ENCODE assay signal across 8 cellular contexts in the genomic region with DNA sequence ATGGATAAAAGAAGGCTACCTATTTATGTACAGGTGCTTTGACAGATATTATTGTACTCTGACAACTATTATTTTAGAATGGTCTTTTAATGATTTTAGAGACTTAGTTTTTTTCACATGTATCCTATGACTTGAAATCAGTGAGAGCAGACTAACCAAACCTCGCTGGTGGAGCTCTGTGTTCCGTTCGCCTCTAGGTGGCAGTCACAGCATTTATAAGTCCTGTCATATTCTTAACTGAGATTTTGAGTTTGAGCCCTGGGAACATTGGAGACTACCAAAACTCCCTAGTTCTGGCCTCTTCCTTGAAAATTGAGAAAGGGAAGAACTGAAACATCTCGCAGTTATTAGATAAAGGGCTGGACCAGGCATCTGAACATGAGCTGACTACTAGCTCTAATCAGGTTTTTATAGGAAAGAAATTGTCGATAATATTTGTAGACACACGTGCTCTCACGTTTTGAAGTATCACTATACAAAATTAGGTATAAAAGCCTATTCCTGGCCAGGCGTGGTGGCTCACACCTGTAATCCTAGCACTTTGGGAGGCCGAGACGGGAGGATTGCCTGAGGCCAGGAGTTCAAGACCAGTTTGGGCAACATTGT. TPM values are rescaled to one million over a fixed set of nuclear protein-coding genes. Genes with fewer than 3 reads are reported as not detected.
A peak's percentile ranks its signal among the peaks of the same experiment; 100 is the strongest.
DNase-seq lines count a peak whose midpoint lies in the region; ATAC-seq and TF ChIP-seq lines count a peak whose summit lies in the region.

No MANE protein-coding gene starts in this region.

- peaks cover 34% of the 10 kb centered on the region for H3K36me3 ChIP-seq in Loucy (ENCODE audit: insufficient read depth, low read length)

- H4K20me1 ChIP-seq in Loucy (ENCODE audit: insufficient read depth, low read length, poor library complexity, severe bottlenecking) = no peaks in the 10 kb centered on the region

- H3K4me1 Mint-ChIP-seq in osteocyte (ENCODE audit: unreplicated experiment) = peaks cover 22% of the 10 kb centered on the region
- H3K4me1 Mint-ChIP-seq in type B pancreatic cell (ENCODE audit: unreplicated experiment) = peaks cover 4% of the 10 kb centered on the region

- no peaks in the 10 kb centered on the region for H3K9me3 Mint-ChIP-seq in osteocyte (ENCODE audit: unreplicated experiment)
- no peaks in the 10 kb centered on the region for H3K9me3 Mint-ChIP-seq in type B pancreatic cell

- no peak overlapping the region for H3K9ac ChIP-seq in Loucy (ENCODE audit: low read depth, low read length, poor library complexity, severe bottlenecking)

- H3K9me3 ChIP-seq in Loucy (ENCODE audit: insufficient read depth, low read depth, low read length) = no peaks in the 10 kb centered on the region

- no peak overlapping the region for H2AFZ ChIP-seq in Loucy (ENCODE audit: low read length)

- TF ChIP-seq CTCF in Loucy (conservative IDR thresholded peaks at IDR 0.05; ENCODE audit: low read length) (peak; percentile 82), osteocyte (IDR thresholded peaks at IDR 0.05) (peak; percentile 88), type B pancreatic cell (conservative IDR thresholded peaks at IDR 0.05) (peak; percentile 89)

- H3K4me1 ChIP-seq in Loucy (ENCODE audit: insufficient read depth, low read length, poor library complexity, severe bottlenecking) = no peaks in the 10 kb centered on the region

- no peak overlapping the region for H3K4me2 ChIP-seq in Loucy (ENCODE audit: low read depth, low read length, poor library complexity, severe bottlenecking)

- DNase-seq in ELR (ENCODE audit: low read depth) (peak; percentile 84), SHP77 (lab: John Stamatoyannopoulos, UW) (peak; percentile 40 to 76), foreskin melanocyte (peak; percentile 57), osteocyte (ENCODE audit: extremely low spot score, unreplicated experiment) (peak; percentile 86), type B pancreatic cell (ENCODE audit: extremely low spot score, unreplicated experiment) (no peak)
- peak; percentile 83 for DNase-seq in activated effector memory CD4-positive, alpha-beta T cell treated with anti-CD3 and anti-CD28 coated beads, Interleukin-2, amount 50 U/mL, for 16 hours

- H3K4me3 ChIP-seq in Loucy (ENCODE audit: low read length, poor library complexity, severe bottlenecking) = no peak overlapping the region

- H3K27me3 Mint-ChIP-seq in osteocyte (ENCODE audit: unreplicated experiment) (no peaks in the 10 kb centered on the region), type B pancreatic cell (no peaks in the 10 kb centered on the region)

- no peak overlapping the region for H3K4me3 Mint-ChIP-seq in osteocyte (ENCODE audit: unreplicated experiment)
- H3K4me3 Mint-ChIP-seq in type B pancreatic cell = no peak overlapping the region

- no peak for ATAC-seq in GM19023 (IDR thresholded peaks at IDR 0.05; ENCODE audit: unreplicated experiment)

- no peaks in the 10 kb centered on the region for H3K9me2 ChIP-seq in Loucy (replicated peaks; ENCODE audit: low read depth, low read length)

- no peaks in the 10 kb centered on the region for H3K79me2 ChIP-seq in Loucy (ENCODE audit: insufficient read depth, low read length)

- H3K27ac Mint-ChIP-seq in osteocyte (ENCODE audit: unreplicated experiment) (no peak overlapping the region), type B pancreatic cell (no peak overlapping the region)

- H3F3A ChIP-seq in Loucy (ENCODE audit: low read depth) = no peaks in the 10 kb centered on the region

- H3K36me3 Mint-ChIP-seq in osteocyte (ENCODE audit: unreplicated experiment) (peaks cover 3% of the 10 kb centered on the region), type B pancreatic cell (peaks cover 5% of the 10 kb centered on the region)

- H3K27me3 ChIP-seq in Loucy (ENCODE audit: insufficient read depth, low read length, poor library complexity, severe bottlenecking) = no peaks in the 10 kb centered on the region

RNA-seq across cellular contexts. Expression of gene TTLL5, which starts 48.3 kb away (rescaled TPM):
- 36.3 and 37.3 TPM in 2 replicates for total RNA-seq in osteocyte
- 36.7 and 44.7 TPM in 2 replicates for total RNA-seq in type B pancreatic cell (ENCODE audit: low replicate concordance)

RNA-seq across cellular contexts. Expression of gene ERG28, which starts 48.6 kb away (rescaled TPM):
- 19.1 and 19.6 TPM in 2 replicates for total RNA-seq in osteocyte
- total RNA-seq in type B pancreatic cell (ENCODE audit: low replicate concordance) = 24.6 and 25.5 TPM in 2 replicates
